Comparison of ENCODE assay signal across 18 cellular contexts in the genomic region with DNA sequence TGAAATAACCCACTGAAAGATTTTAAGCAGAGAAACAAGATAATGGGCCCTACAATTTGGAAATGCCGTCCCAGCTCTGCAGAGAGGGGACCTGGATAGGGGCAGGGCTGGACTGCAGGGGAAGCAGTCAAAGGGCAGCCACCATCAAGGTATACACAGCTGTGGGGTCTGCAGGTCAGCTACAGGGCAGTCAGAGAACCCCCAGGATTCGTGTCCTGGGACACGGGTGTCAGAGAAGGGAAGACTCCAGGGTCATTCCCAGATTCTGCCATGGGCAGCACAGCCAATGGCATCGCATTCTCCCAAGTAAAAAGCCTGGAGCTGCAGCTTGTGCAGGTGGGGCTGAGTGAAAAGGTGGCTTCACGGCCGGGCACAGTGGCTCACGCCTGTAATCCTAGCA. TPM values are rescaled to one million over a fixed set of nuclear protein-coding genes. Genes with fewer than 3 reads are reported as not detected.
DNase-seq lines count a peak whose midpoint lies in the region; ATAC-seq lines count a peak whose summit lies in the region.
"Had no signal": no experiment of that assay in that cellular context is flagged by ENCODE, and none has a peak within 500 bp of the region (broad histone marks: within the 10 kb centered on the region; RNA-seq: fewer than 3 reads in every experiment).

No MANE protein-coding gene starts in this region.

- H3K9me3 Mint-ChIP-seq in activated naive CD4-positive, alpha-beta T cell treated with anti-CD3 and anti-CD28 coated beads, Interleukin-2, amount 50 U/mL, for 72 hours: no peaks in the 10 kb centered on the region
- H3K9me3 Mint-ChIP-seq in activated naive CD4-positive, alpha-beta T cell treated with anti-CD3 and anti-CD28 coated beads, Interleukin-2, amount 10 ng/mL, durations not matched to agents 7 days and 5 days: no peaks in the 10 kb centered on the region
- no peaks in the 10 kb centered on the region for H3K9me3 Mint-ChIP-seq in stimulated activated effector memory CD8-positive, alpha-beta T cell treated with anti-CD3 and anti-CD28 coated beads, Interleukin-12 subunit alpha, Interleukin-12 subunit beta, amount 100 ng/mL, for 72 hours
- H3K9me3 Mint-ChIP-seq in activated T-cell treated with anti-CD3 and anti-CD28 coated beads, Interleukin-2, amount 50 U/mL, for 4 hours: no peaks in the 10 kb centered on the region
- H3K9me3 Mint-ChIP-seq: CD4-positive, CD25-positive, alpha-beta regulatory T cell; CD8-positive, alpha-beta T cell had no signal

- no peaks in the 10 kb centered on the region for H3K27me3 Mint-ChIP-seq in activated naive CD4-positive, alpha-beta T cell treated with anti-CD3 and anti-CD28 coated beads, Interleukin-2, amount 10 ng/mL, durations not matched to agents 7 days and 5 days
- no peaks in the 10 kb centered on the region for H3K27me3 Mint-ChIP-seq in T-helper 17 cell
- no peaks in the 10 kb centered on the region for H3K27me3 Mint-ChIP-seq in activated T-cell treated with anti-CD3 and anti-CD28 coated beads, Interleukin-2, amount 50 U/mL, for 4 hours (ENCODE audit: low read depth)
- H3K27me3 Mint-ChIP-seq: B cell; CD4-positive, CD25-positive, alpha-beta regulatory T cell had no signal

- no peaks in the 10 kb centered on the region for H3K4me1 Mint-ChIP-seq in activated naive CD4-positive, alpha-beta T cell treated with anti-CD3 and anti-CD28 coated beads, Interleukin-2, amount 10 ng/mL, durations not matched to agents 7 days and 5 days
- H3K4me1 Mint-ChIP-seq in T-helper 17 cell: peaks cover 12% of the 10 kb centered on the region
- peaks cover 18% of the 10 kb centered on the region for H3K4me1 Mint-ChIP-seq in stimulated activated effector memory CD8-positive, alpha-beta T cell treated with anti-CD3 and anti-CD28 coated beads, Interleukin-12 subunit alpha, Interleukin-12 subunit beta, amount 100 ng/mL, for 72 hours
- H3K4me1 Mint-ChIP-seq in activated T-cell treated with anti-CD3 and anti-CD28 coated beads, Interleukin-2, amount 50 U/mL, for 4 hours (ENCODE audit: low read depth): no peaks in the 10 kb centered on the region
- H3K4me1 Mint-ChIP-seq: B cell had no signal

- peak overlapping the region; percentile 5 to 30 for H3K27ac Mint-ChIP-seq in activated naive CD4-positive, alpha-beta T cell treated with anti-CD3 and anti-CD28 coated beads, Interleukin-2, amount 50 U/mL, for 72 hours
- H3K27ac Mint-ChIP-seq in activated naive CD4-positive, alpha-beta T cell treated with anti-CD3 and anti-CD28 coated beads, Interleukin-2, amount 10 ng/mL, durations not matched to agents 7 days and 5 days: no peak overlapping the region
- no peak overlapping the region for H3K27ac Mint-ChIP-seq in T-helper 17 cell
- peak overlapping the region; percentile 89 for H3K27ac Mint-ChIP-seq in stimulated activated effector memory CD8-positive, alpha-beta T cell treated with anti-CD3 and anti-CD28 coated beads, Interleukin-12 subunit alpha, Interleukin-12 subunit beta, amount 100 ng/mL, for 72 hours
- H3K27ac Mint-ChIP-seq: B cell; CD8-positive, alpha-beta T cell; H9 had no signal

- CTCF ChIA-PET in activated naive CD4-positive, alpha-beta T cell treated with anti-CD3 and anti-CD28 coated beads, Interleukin-2, amount 10 ng/mL, durations not matched to agents 7 days and 5 days (lab: Charles Lee): interaction anchor here (1.1 kb wide), 1 partner anchor 17 kb away, joined by 4 read pairs; no protein-coding TSS in a partner anchor

- DNase-seq in activated naive CD4-positive, alpha-beta T cell treated with anti-CD3 and anti-CD28 coated beads, Interleukin-2, amount 50 U/mL, for 72 hours (ENCODE audit: low spot score in 2 of 2): no peak
- DNase-seq in activated naive CD4-positive, alpha-beta T cell treated with anti-CD3 and anti-CD28 coated beads, Interleukin-2, amount 10 ng/mL, durations not matched to agents 7 days and 5 days: no peak
- no peak for DNase-seq in T-helper 17 cell
- DNase-seq in stimulated activated effector memory CD8-positive, alpha-beta T cell treated with anti-CD3 and anti-CD28 coated beads, Interleukin-12 subunit alpha, Interleukin-12 subunit beta, amount 100 ng/mL, for 72 hours (ENCODE audit: low spot score in 2 of 2): no peak
- DNase-seq in AG20443 (ENCODE audit: low spot score): no peak
- DNase-seq in activated T-cell treated with anti-CD3 and anti-CD28 coated beads, Interleukin-2, amount 50 U/mL, for 4 hours: no peak
- DNase-seq: Caco-2; CD4-positive, CD25-positive, alpha-beta regulatory T cell; CD8-positive, alpha-beta T cell; DMS 273 treated with DMSO at 0.1 percent for 48 hours; DMS79; EL; GDM1; GM23248; H9 had no signal

- H3K4me3 Mint-ChIP-seq in activated naive CD4-positive, alpha-beta T cell treated with anti-CD3 and anti-CD28 coated beads, Interleukin-2, amount 10 ng/mL, durations not matched to agents 7 days and 5 days: no peak overlapping the region
- H3K4me3 Mint-ChIP-seq in T-helper 17 cell: peak overlapping the region; percentile 53
- no peak overlapping the region for H3K4me3 Mint-ChIP-seq in stimulated activated effector memory CD8-positive, alpha-beta T cell treated with anti-CD3 and anti-CD28 coated beads, Interleukin-12 subunit alpha, Interleukin-12 subunit beta, amount 100 ng/mL, for 72 hours
- H3K4me3 Mint-ChIP-seq in activated T-cell treated with anti-CD3 and anti-CD28 coated beads, Interleukin-2, amount 50 U/mL, for 4 hours: no peak overlapping the region
- H3K4me3 Mint-ChIP-seq: B cell; CD4-positive, CD25-positive, alpha-beta regulatory T cell; CD8-positive, alpha-beta T cell; H9 had no signal

- ATAC-seq in activated naive CD4-positive, alpha-beta T cell treated with anti-CD3 and anti-CD28 coated beads, Interleukin-2, amount 50 U/mL, for 72 hours: no peak
- no peak for ATAC-seq in T-helper 17 cell
- ATAC-seq in stimulated activated effector memory CD8-positive, alpha-beta T cell treated with anti-CD3 and anti-CD28 coated beads, Interleukin-12 subunit alpha, Interleukin-12 subunit beta, amount 100 ng/mL, for 72 hours: no peak
- ATAC-seq in activated T-cell treated with anti-CD3 and anti-CD28 coated beads, Interleukin-2, amount 50 U/mL, for 4 hours: no peak
- ATAC-seq: CD8-positive, alpha-beta T cell; GM12878; HCT116 had no signal

- peaks cover 0 to 24% of the 10 kb centered on the region in 2 donors for H3K36me3 Mint-ChIP-seq in activated naive CD4-positive, alpha-beta T cell treated with anti-CD3 and anti-CD28 coated beads, Interleukin-2, amount 50 U/mL, for 72 hours
- H3K36me3 Mint-ChIP-seq in activated naive CD4-positive, alpha-beta T cell treated with anti-CD3 and anti-CD28 coated beads, Interleukin-2, amount 10 ng/mL, durations not matched to agents 7 days and 5 days: peaks cover 38% of the 10 kb centered on the region
- peaks cover 11% of the 10 kb centered on the region for H3K36me3 Mint-ChIP-seq in T-helper 17 cell (ENCODE audit: low read depth)
- peaks cover 90% of the 10 kb centered on the region for H3K36me3 Mint-ChIP-seq in stimulated activated effector memory CD8-positive, alpha-beta T cell treated with anti-CD3 and anti-CD28 coated beads, Interleukin-12 subunit alpha, Interleukin-12 subunit beta, amount 100 ng/mL, for 72 hours
- peaks cover 13% of the 10 kb centered on the region for H3K36me3 Mint-ChIP-seq in activated T-cell treated with anti-CD3 and anti-CD28 coated beads, Interleukin-2, amount 50 U/mL, for 4 hours (ENCODE audit: insufficient read depth)

- no peaks in the 10 kb centered on the region for H3K9me3 ChIP-seq in T-helper 17 cell (ENCODE audit: control insufficient read depth, low read length, poor library complexity, severe bottlenecking)
- H3K9me3 ChIP-seq: Caco-2 had no signal

RNA-seq across cellular contexts. Expression of gene CILP2, which starts 33.3 kb away (rescaled TPM):
- under 1 TPM; 0.25 to 0.31 TPM for total RNA-seq in activated naive CD4-positive, alpha-beta T cell treated with anti-CD3 and anti-CD28 coated beads, Interleukin-2, amount 50 U/mL, for 72 hours
- under 1 TPM; 0.73 to 0.99 TPM for total RNA-seq in T-helper 17 cell
- under 1 TPM; 0.13 to 0.19 (median 0.18) TPM for total RNA-seq in activated T-cell treated with anti-CD3 and anti-CD28 coated beads, Interleukin-2, amount 50 U/mL, for 4 hours

RNA-seq across cellular contexts. Expression of gene YJEFN3, which starts 42.7 kb away (rescaled TPM):
- 10 to 100 TPM in 1 of 2 donors, 1 to 10 TPM in 1; 5.7 to 11.3 TPM for total RNA-seq in activated naive CD4-positive, alpha-beta T cell treated with anti-CD3 and anti-CD28 coated beads, Interleukin-2, amount 50 U/mL, for 72 hours
- 1 to 10 TPM; 3.0 to 6.1 TPM for total RNA-seq in T-helper 17 cell
- 10 to 100 TPM; 10.6 to 13.7 (median 13.4) TPM for total RNA-seq in activated T-cell treated with anti-CD3 and anti-CD28 coated beads, Interleukin-2, amount 50 U/mL, for 4 hours
- total RNA-seq: GM23248 had no signal

RNA-seq across cellular contexts. Expression of gene PBX4, which starts 47.1 kb away (rescaled TPM):
- 10 to 100 TPM; 27.6 to 37.3 TPM for total RNA-seq in activated naive CD4-positive, alpha-beta T cell treated with anti-CD3 and anti-CD28 coated beads, Interleukin-2, amount 50 U/mL, for 72 hours
- total RNA-seq in T-helper 17 cell: 10 to 100 TPM; 49.7 to 58.4 TPM
- total RNA-seq in activated T-cell treated with anti-CD3 and anti-CD28 coated beads, Interleukin-2, amount 50 U/mL, for 4 hours: 10 to 100 TPM in 1 of 3 donors, 1 to 10 TPM in 2; 8.9 to 12.1 (median 9.2) TPM

RNA-seq across cellular contexts. Expression of gene NDUFA13, which starts 55.4 kb away (rescaled TPM):
- total RNA-seq in activated naive CD4-positive, alpha-beta T cell treated with anti-CD3 and anti-CD28 coated beads, Interleukin-2, amount 50 U/mL, for 72 hours: 100 to 1,000 TPM; 358 to 407 TPM
- total RNA-seq in T-helper 17 cell: 100 to 1,000 TPM; 175 to 195 TPM
- 100 to 1,000 TPM; 431 to 445 (median 436) TPM for total RNA-seq in activated T-cell treated with anti-CD3 and anti-CD28 coated beads, Interleukin-2, amount 50 U/mL, for 4 hours

RNA-seq across cellular contexts. Expression of gene TSSK6, which starts 56.0 kb away (rescaled TPM):
- 1 to 10 TPM; 3.8 to 5.5 TPM for total RNA-seq in activated naive CD4-positive, alpha-beta T cell treated with anti-CD3 and anti-CD28 coated beads, Interleukin-2, amount 50 U/mL, for 72 hours
- total RNA-seq in T-helper 17 cell: 1 to 10 TPM; 3.8 to 3.9 TPM
- total RNA-seq in activated T-cell treated with anti-CD3 and anti-CD28 coated beads, Interleukin-2, amount 50 U/mL, for 4 hours: 1 to 10 TPM; 3.6 to 3.8 (median 3.8) TPM

Comparison
In these comparisons a context has a peak if more than half of its experiments do, and no peak if none do; other contexts are left out.
1. H3K27ac Mint-ChIP-seq: peak in activated naive CD4-positive, alpha-beta T cell treated with anti-CD3 and anti-CD28 coated beads, Interleukin-2, amount 50 U/mL, for 72 hours (2 of 2) and stimulated activated effector memory CD8-positive, alpha-beta T cell treated with anti-CD3 and anti-CD28 coated beads, Interleukin-12 subunit alpha, Interleukin-12 subunit beta, amount 100 ng/mL, for 72 hours (single experiment); none in activated naive CD4-positive, alpha-beta T cell treated with anti-CD3 and anti-CD28 coated beads, Interleukin-2, amount 10 ng/mL, durations not matched to agents 7 days and 5 days (single experiment) and T-helper 17 cell (single experiment).